In the genomic region with DNA sequence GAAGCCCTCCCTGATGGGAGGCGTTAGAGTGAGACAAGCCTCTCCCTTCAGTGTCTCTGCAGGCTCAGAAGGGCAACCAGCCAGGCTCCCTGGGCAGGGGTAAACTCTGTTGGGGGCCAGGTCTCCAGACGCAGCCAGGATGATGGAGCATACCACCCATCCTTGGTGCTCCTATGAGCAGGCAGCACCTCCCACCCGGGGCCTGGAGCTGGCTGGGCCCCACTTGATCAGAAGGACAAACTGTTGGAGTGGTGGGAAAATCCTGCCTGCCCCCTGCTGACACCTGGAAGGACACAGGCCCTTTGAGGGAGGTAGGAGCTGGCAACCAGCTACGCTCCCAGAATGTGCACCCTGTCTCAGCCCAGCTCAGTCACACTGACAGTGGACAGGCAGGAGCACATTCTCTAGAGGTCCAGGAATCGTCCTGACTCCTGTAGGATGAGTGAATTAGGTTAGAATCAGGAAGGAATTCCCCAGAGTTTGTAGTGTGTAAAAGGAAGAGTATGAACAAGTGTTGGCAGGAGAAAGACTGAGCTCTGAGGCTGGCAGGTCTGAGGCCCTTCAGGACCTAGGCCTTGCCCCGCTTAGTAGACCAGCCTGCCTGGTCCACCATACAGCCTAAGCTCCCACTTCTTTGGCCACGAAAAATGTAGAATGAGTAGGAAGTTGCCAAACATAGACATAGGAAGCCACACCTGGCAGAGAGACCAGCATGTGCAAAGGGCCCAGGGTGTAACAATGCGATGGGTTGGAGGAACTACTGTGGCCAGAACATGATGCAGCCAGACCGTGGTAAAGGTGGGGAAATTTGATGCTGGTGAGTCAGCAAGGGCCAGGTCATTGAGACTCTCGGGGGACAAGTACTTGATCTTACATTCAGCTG, we compare ENCODE assay signal across 11 cellular contexts. TPM values are rescaled to one million over a fixed set of nuclear protein-coding genes. Genes with fewer than 3 reads are reported as not detected.
DNase-seq lines count a peak whose midpoint lies in the region; ATAC-seq and TF ChIP-seq lines count a peak whose summit lies in the region.
"Had no signal": no experiment of that assay in that cellular context is flagged by ENCODE, and none has a peak within 500 bp of the region (broad histone marks: within the 10 kb centered on the region; RNA-seq: fewer than 3 reads in every experiment).

No MANE protein-coding gene starts in this region.

- peaks cover 40% of the 10 kb centered on the region for H3K79me1 ChIP-seq in trophoblast cell (ENCODE audit: low read length)

- H3K14ac ChIP-seq in trophoblast cell (ENCODE audit: low read length) = peak overlapping the region; percentile 27

- H3K27ac ChIP-seq in trophoblast cell (ENCODE audit: low read depth, low read length) = no peak overlapping the region
- H3K27ac ChIP-seq: KMS-11 had no signal

- H3K23ac ChIP-seq in trophoblast cell (ENCODE audit: low read length) = no peak overlapping the region

- peak overlapping the region; percentile 46 for H3K18ac ChIP-seq in trophoblast cell (ENCODE audit: low read length)

- peak overlapping the region; percentile 38 for H2AK5ac ChIP-seq in trophoblast cell (ENCODE audit: low read length)

- WGBS in trophoblast cell (ENCODE audit: extremely low coverage, insufficient coverage, insufficient read length) = no CpG with 5 or more reads among the region's 10 CpGs

- H3K4me2 ChIP-seq in trophoblast cell (ENCODE audit: low read length) = no peak overlapping the region
- H3K4me2 ChIP-seq: KMS-11 had no signal

- TF ChIP-seq CTCF in GM06990 (IDR thresholded peaks at IDR 0.05; ENCODE audit: insufficient read depth, low read length, poor library complexity, severe bottlenecking) = no peak

- peaks cover 30% of the 10 kb centered on the region for H3K79me2 ChIP-seq in trophoblast cell (ENCODE audit: control insufficient read depth, insufficient read depth, low read length, poor library complexity)

- H2BK120ac ChIP-seq in trophoblast cell (ENCODE audit: insufficient read depth, low read length, poor library complexity) = no peak overlapping the region

- H4K12ac ChIP-seq in trophoblast cell (ENCODE audit: low read depth, low read length) = no peak overlapping the region

- no peak overlapping the region for H4K91ac ChIP-seq in trophoblast cell (ENCODE audit: low read depth, low read length)

- H3K4me1 ChIP-seq in trophoblast cell (ENCODE audit: control insufficient read depth in 1 of 2, insufficient read depth in 2 of 2, low read length in 2 of 2) = peaks cover 66 to 68% of the 10 kb centered on the region in 2 experiments

- H2BK12ac ChIP-seq in trophoblast cell (ENCODE audit: low read length) = no peak overlapping the region

- no peak overlapping the region for H3K9ac ChIP-seq in trophoblast cell (ENCODE audit: low read length)
- H3K9ac ChIP-seq: KMS-11 had no signal

- H2AFZ ChIP-seq in trophoblast cell (ENCODE audit: insufficient read depth, low read length, poor library complexity) = no peak overlapping the region

- DNase-seq in GM06990 (ENCODE audit: extremely low read depth, insufficient read length) (peak; percentile 66), HPDE6-E6E7 (ENCODE audit: extremely low spot score) (peak; percentile 33), trophoblast cell (no peak), NCI-H1417 (lab: John Stamatoyannopoulos, UW) (no peak), Kasumi-1 (lab: John Stamatoyannopoulos, UW) (no peak)
- DNase-seq: SHP77 had no signal

- no peaks in the 10 kb centered on the region for H3K27me3 ChIP-seq in GM06990 (replicated peaks; ENCODE audit: control insufficient read depth, insufficient read depth, low read length)
- no peaks in the 10 kb centered on the region for H3K27me3 ChIP-seq in trophoblast cell (ENCODE audit: insufficient read depth, low read length)

- H3K36me3 ChIP-seq in GM06990 (ENCODE audit: control insufficient read depth, insufficient read depth, low read length) (no peaks in the 10 kb centered on the region), trophoblast cell (ENCODE audit: control insufficient read depth in 1 of 2, insufficient read depth in 2 of 2, low read length in 2 of 2) (peaks cover 17% of the 10 kb centered on the region in 2 experiments)

- no peak overlapping the region for H4K8ac ChIP-seq in trophoblast cell (ENCODE audit: low read depth, low read length)

- peak overlapping the region; percentile 6 for H3K4ac ChIP-seq in trophoblast cell (ENCODE audit: low read depth, low read length)

- peak overlapping the region; percentile 4 for H2BK5ac ChIP-seq in trophoblast cell (ENCODE audit: low read depth, low read length, poor library complexity)

- ATAC-seq in esophagus mucosa = peak; percentile 10
- no peak for ATAC-seq in HG02759 (IDR thresholded peaks at IDR 0.05; ENCODE audit: unreplicated experiment)
- no peak for ATAC-seq in HG02870 (IDR thresholded peaks at IDR 0.05; ENCODE audit: unreplicated experiment)

- H3K4me3 ChIP-seq in GM06990 (replicated peaks; ENCODE audit: low read depth, low read length) (no peak overlapping the region), trophoblast cell (ENCODE audit: low read depth, low read length) (peak overlapping the region; percentile 46)
- H3K4me3 ChIP-seq: skin epidermis had no signal

- H3K9me3 ChIP-seq in trophoblast cell (ENCODE audit: insufficient read depth, low read depth, low read length) = no peaks in the 10 kb centered on the region

RNA-seq across cellular contexts. Expression of gene ARHGEF17, which starts 19.1 kb away (rescaled TPM):
- 5.4 TPM for total RNA-seq in esophagus mucosa
- polyA plus RNA-seq in trophoblast cell (2013) = 31.0 and 31.5 TPM in 2 replicates

RNA-seq across cellular contexts. Expression of gene RELT, which starts 49.0 kb away (rescaled TPM):
- 3.9 TPM for total RNA-seq in esophagus mucosa
- 24.5 and 27.6 TPM in 2 replicates for polyA plus RNA-seq in trophoblast cell (2013)

RNA-seq across cellular contexts. Expression of gene P2RY6, which starts 55.0 kb away (rescaled TPM):
- total RNA-seq in esophagus mucosa = 1.0 TPM
- 45.7 and 47.8 TPM in 2 replicates for polyA plus RNA-seq in trophoblast cell (2013)

Comparison
In these comparisons a context has a peak if more than half of its experiments do, and no peak if none do; other contexts are left out.
1. DNase-seq: peak in GM06990 (single experiment) and HPDE6-E6E7 (single experiment); none in trophoblast cell (0 of 2), NCI-H1417 (0 of 3) and Kasumi-1 (0 of 2).